Comparison of ENCODE assay signal across 8 cellular contexts in genomic region chr2:26970244-26970927, GRCh38. TPM values are rescaled to one million over a fixed set of nuclear protein-coding genes. Genes with fewer than 3 reads are reported as not detected.
A peak's percentile ranks its signal among the peaks of the same experiment; 100 is the strongest.
DNase-seq lines count a peak whose midpoint lies in the region; ATAC-seq and TF ChIP-seq lines count a peak whose summit lies in the region.

Gene MAPRE3, plus strand, starts transcription at chr2:26970637. Its CDS starts 51,582 bp downstream, at chr2:27022219.

- peak within 1 kb of the TSS; percentile 76 to 94 (median 86) for H3K4me3 Mint-ChIP-seq in CD4-positive, CD25-positive, alpha-beta regulatory T cell

- H3K27ac Mint-ChIP-seq in CD4-positive, CD25-positive, alpha-beta regulatory T cell, result peak within 1 kb of the TSS in 2 of 3 donors; percentile 78 to 88

- no peaks in the 10 kb centered on the region for H3K9me3 ChIP-seq in CD4-positive, CD25-positive, alpha-beta regulatory T cell (ENCODE audit: control insufficient read depth in 2 of 2, low read length in 2 of 2)
- H3K9me3 ChIP-seq in Panc1 (ENCODE audit: control insufficient read depth, insufficient read depth, low read depth, low read length), result no peaks in the 10 kb centered on the region
- H3K9me3 ChIP-seq in esophagus squamous epithelium, result no peaks in the 10 kb centered on the region
- H3K9me3 ChIP-seq in mucosa of stomach (ENCODE audit: control insufficient read depth, low read length), result no peaks in the 10 kb centered on the region

- POLR2A ChIA-PET in Panc1 (lab: Charles Lee), result no interaction called here

- H3K9ac ChIP-seq in mucosa of stomach (ENCODE audit: low read length), result peak within 1 kb of the TSS; percentile 63

- peaks cover 17% of the 10 kb centered on the region for H3K4me1 ChIP-seq in CD4-positive, CD25-positive, alpha-beta regulatory T cell (ENCODE audit: control insufficient read depth, insufficient read depth, low read length, poor library complexity, severe bottlenecking)
- H3K4me1 ChIP-seq in Panc1 (ENCODE audit: control insufficient read depth, insufficient read depth, low read length) (peaks cover 12% of the 10 kb centered on the region), esophagus squamous epithelium (peaks cover 16 to 32% (median 17%) of the 10 kb centered on the region in 3 donors), mucosa of stomach (ENCODE audit: control insufficient read depth, insufficient read depth, low read length) (peaks cover 21% of the 10 kb centered on the region)

- peaks cover 20% of the 10 kb centered on the region for H3K27me3 ChIP-seq in CD4-positive, CD25-positive, alpha-beta regulatory T cell (ENCODE audit: control insufficient read depth, insufficient read depth, low read length)
- H3K27me3 ChIP-seq in Panc1 (ENCODE audit: control insufficient read depth, insufficient read depth, low read length) (peaks cover 13% of the 10 kb centered on the region), esophagus squamous epithelium (peaks cover 0 to 20% (median 0%) of the 10 kb centered on the region in 4 donors), mucosa of stomach (ENCODE audit: control insufficient read depth, insufficient read depth, low read length) (peaks cover 11% of the 10 kb centered on the region)

- no peaks in the 10 kb centered on the region for H3K36me3 Mint-ChIP-seq in CD4-positive, CD25-positive, alpha-beta regulatory T cell

- H3K27ac ChIP-seq in CD4-positive, CD25-positive, alpha-beta regulatory T cell (ENCODE audit: insufficient read depth, low read length, poor library complexity, severe bottlenecking), result peak within 1 kb of the TSS; percentile 14
- H3K27ac ChIP-seq in Panc1 (ENCODE audit: low read length) (peak within 1 kb of the TSS; percentile 70), esophagus squamous epithelium (peak within 1 kb of the TSS; percentile 71 to 86 (median 84))

- TF ChIP-seq POLR2A in esophagus squamous epithelium (IDR thresholded peaks at IDR 0.05), result peak in 1 of 4 donors; percentile 14

- intact Hi-C loops in Panc1 (cut with micrococcal nuclease; ENCODE audit: unreplicated experiment) (no loop called here), esophagus squamous epithelium (cut with DNase I) (no loop called here)

- H3K4me1 Mint-ChIP-seq in CD4-positive, CD25-positive, alpha-beta regulatory T cell, result peaks cover 0 to 20% (median 13%) of the 10 kb centered on the region in 4 donors

- BruUV-seq in Panc1 (replicated peaks; lab: Mats Ljungman, UMichigan), result no TSS peak

- peaks cover 56% of the 10 kb centered on the region for H3K27me3 Mint-ChIP-seq in CD4-positive, CD25-positive, alpha-beta regulatory T cell

- peak within 1 kb of the TSS; percentile 76 for H3K4me3 ChIP-seq in CD4-positive, CD25-positive, alpha-beta regulatory T cell (ENCODE audit: low read depth, low read length)
- peak within 1 kb of the TSS; percentile 49 for H3K4me3 ChIP-seq in Jurkat, Clone E6-1 (ENCODE audit: low read length)
- H3K4me3 ChIP-seq in Panc1 (ENCODE audit: low read depth in 2 of 2, low read length in 2 of 2) (peak within 1 kb of the TSS; percentile 78 to 87), esophagus squamous epithelium (peak within 1 kb of the TSS; percentile 54 to 86 (median 70)), mucosa of stomach (ENCODE audit: low read length) (peak within 1 kb of the TSS; percentile 74)

- CTCF ChIA-PET in Panc1 (lab: Charles Lee), result no interaction called here

- peak; percentile 68 to 82 (median 76) for DNase-seq in CD4-positive, CD25-positive, alpha-beta regulatory T cell
- peak; percentile 68 for DNase-seq in Jurkat, Clone E6-1 (ENCODE audit: low read depth, low spot score)
- DNase-seq in Panc1 (ENCODE audit: low read depth, low spot score), result peak; percentile 39
- DNase-seq in activated T-helper 1 cell treated with Interleukin-2 at 50 U/mL for 16 hours (ENCODE audit: low read depth), result peak; percentile 71
- no peak for DNase-seq in esophagus squamous epithelium (lab: John Stamatoyannopoulos, UW)
- peak; percentile 82 for DNase-seq in stimulated activated CD8-positive, alpha-beta memory T cell treated with anti-CD3 and anti-CD28 coated beads, Interleukin-4, amount 100 ng/mL, for 48 hours

- TF ChIP-seq CTCF in Panc1 (IDR thresholded peaks at IDR 0.05), result no peak
- peak in 1 of 6 experiments; percentile 6 for TF ChIP-seq CTCF in esophagus squamous epithelium (IDR thresholded peaks at IDR 0.05)

- no peaks in the 10 kb centered on the region for H3K36me3 ChIP-seq in CD4-positive, CD25-positive, alpha-beta regulatory T cell (ENCODE audit: control insufficient read depth, insufficient read depth, low read length)
- H3K36me3 ChIP-seq in Panc1 (ENCODE audit: control insufficient read depth, insufficient read depth, low read length), result no peaks in the 10 kb centered on the region
- no peaks in the 10 kb centered on the region for H3K36me3 ChIP-seq in esophagus squamous epithelium
- H3K36me3 ChIP-seq in mucosa of stomach (ENCODE audit: control insufficient read depth, insufficient read depth, low read length), result no peaks in the 10 kb centered on the region

- H3K9me3 Mint-ChIP-seq in CD4-positive, CD25-positive, alpha-beta regulatory T cell, result peaks cover 0 to 3% (median 0%) of the 10 kb centered on the region in 7 donors

- ATAC-seq in CD4-positive, CD25-positive, alpha-beta regulatory T cell (ENCODE audit: low read depth in 2 of 2), result peak; percentile 71 to 74
- ATAC-seq in GM21447 (IDR thresholded peaks at IDR 0.05; ENCODE audit: unreplicated experiment) (peak; percentile 72), Panc1 (peak; percentile 96)

- WGBS in esophagus squamous epithelium, 2 donors, result 0% methylated on average over 4 to 12 of the region's 69 CpGs

- in situ Hi-C loops in Panc1 (cut with HindIII; ENCODE audit: low pct_unique_long_range_greater_than_20kb, low sequenced_read_pairs), result no loop called here

RNA-seq across cellular contexts. Expression of gene MAPRE3, which starts in this region (rescaled TPM):
- total RNA-seq in CD4-positive, CD25-positive, alpha-beta regulatory T cell, result 1.7 TPM
- polyA plus RNA-seq in CD4-positive, CD25-positive, alpha-beta regulatory T cell, result under 1 TPM; 0.38 to 0.92 (median 0.63) TPM
- polyA plus RNA-seq in Jurkat, Clone E6-1 (2012; ENCODE audit: insufficient read depth, insufficient read length), result 3.7 TPM
- total RNA-seq in Panc1 (2021; ENCODE audit: unreplicated experiment) (11.6 TPM), esophagus squamous epithelium (1 to 10 TPM; 4.4 to 7.6 (median 5.2) TPM)
- 20.1 TPM for polyA plus RNA-seq in Panc1 (2012; ENCODE audit: insufficient read length)

Comparison
In these comparisons a context has a peak if more than half of its experiments do, and no peak if none do; other contexts are left out.
1. H3K27ac ChIP-seq: peak in every context shown above with its lines; median percentile 84 in esophagus squamous epithelium; 70 in Panc1; 14 in CD4-positive, CD25-positive, alpha-beta regulatory T cell.